18 cellular contexts compared by ENCODE assay signal in the genomic region with DNA sequence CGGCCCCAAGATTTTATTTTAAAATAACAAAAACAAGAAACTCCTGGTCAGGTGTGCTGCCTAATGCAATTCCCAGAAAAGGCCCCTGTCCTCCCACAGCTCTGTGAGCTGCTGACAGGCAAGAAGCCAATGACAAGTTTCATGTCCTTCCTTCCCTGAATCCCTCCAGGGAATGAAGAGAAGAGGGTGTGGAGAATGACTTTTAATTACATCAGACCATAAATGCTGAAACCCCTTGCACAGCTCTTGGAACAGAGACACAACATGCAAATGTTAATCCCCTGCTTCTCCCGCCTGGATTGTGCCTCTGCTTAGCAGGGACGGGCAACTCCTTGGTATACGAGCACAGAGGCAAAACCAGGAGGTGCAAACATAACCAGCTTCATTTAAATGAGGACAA.
DNase-seq lines count a peak whose midpoint lies in the region; TF ChIP-seq lines count a peak whose summit lies in the region.
"Had no signal": no experiment of that assay in that cellular context is flagged by ENCODE, and none has a peak within 500 bp of the region (broad histone marks: within the 10 kb centered on the region; RNA-seq: fewer than 3 reads in every experiment).

No MANE protein-coding gene starts in this region.

- H3K36me3 ChIP-seq in breast epithelium (no peaks in the 10 kb centered on the region), esophagus squamous epithelium (no peaks in the 10 kb centered on the region), suprapubic skin (no peaks in the 10 kb centered on the region), MG63 (no peaks in the 10 kb centered on the region)

- no peak overlapping the region for H3K4me3 Mint-ChIP-seq in type B pancreatic cell
- H3K4me3 Mint-ChIP-seq: B cell; CD4-positive, CD25-positive, alpha-beta regulatory T cell; HFFc6 had no signal

- H3K4me1 Mint-ChIP-seq in type B pancreatic cell (ENCODE audit: unreplicated experiment), result peaks cover 36% of the 10 kb centered on the region
- H3K4me1 Mint-ChIP-seq: B cell; CD4-positive, CD25-positive, alpha-beta regulatory T cell had no signal

- TF ChIP-seq EP300 in suprapubic skin (IDR thresholded peaks at IDR 0.05), result no peak

- intact Hi-C loops in breast epithelium (cut with DNase I; ENCODE audit: low total_unique reads) (no loop called here), esophagus squamous epithelium (cut with DNase I) (no loop called here)

- H3K9me3 Mint-ChIP-seq in type B pancreatic cell, result peaks cover 6% of the 10 kb centered on the region
- H3K9me3 Mint-ChIP-seq: HFFc6 had no signal

- H3K36me3 Mint-ChIP-seq in type B pancreatic cell, result no peaks in the 10 kb centered on the region
- H3K36me3 Mint-ChIP-seq: CD4-positive, CD25-positive, alpha-beta regulatory T cell had no signal

- no peak for TF ChIP-seq POLR2A in breast epithelium (IDR thresholded peaks at IDR 0.05)
- peak in 1 of 4 donors; percentile 28 for TF ChIP-seq POLR2A in esophagus squamous epithelium (IDR thresholded peaks at IDR 0.05)
- no peak for TF ChIP-seq POLR2A in suprapubic skin (IDR thresholded peaks at IDR 0.05)

- no peak overlapping the region for H3K27ac Mint-ChIP-seq in type B pancreatic cell
- H3K27ac Mint-ChIP-seq: B cell; CD4-positive, CD25-positive, alpha-beta regulatory T cell; HFFc6 had no signal

- H3K27ac ChIP-seq in breast epithelium (peak overlapping the region; percentile 73 to 77), esophagus squamous epithelium (peak overlapping the region; percentile 64 to 83 (median 72)), suprapubic skin (peak overlapping the region; percentile 50)
- H3K27ac ChIP-seq: SK-N-MC had no signal

- H3K4me3 ChIP-seq in breast epithelium (peak overlapping the region in 1 of 3 donors; percentile 16), esophagus squamous epithelium (no peak overlapping the region), suprapubic skin (no peak overlapping the region), MG63 (no peak overlapping the region)

- TF ChIP-seq CTCF in breast epithelium (IDR thresholded peaks at IDR 0.05), result no peak
- TF ChIP-seq CTCF in esophagus squamous epithelium (IDR thresholded peaks at IDR 0.05), result no peak
- no peak for TF ChIP-seq CTCF in suprapubic skin (IDR thresholded peaks at IDR 0.05)
- TF ChIP-seq CTCF in type B pancreatic cell (conservative IDR thresholded peaks at IDR 0.05), result no peak

- H3K4me1 ChIP-seq in breast epithelium (no peaks in the 10 kb centered on the region), esophagus squamous epithelium (peaks cover 9 to 57% (median 12%) of the 10 kb centered on the region in 3 donors), suprapubic skin (peaks cover 34% of the 10 kb centered on the region)

- no peaks in the 10 kb centered on the region for H3K27me3 ChIP-seq in breast epithelium
- H3K27me3 ChIP-seq in esophagus squamous epithelium, result no peaks in the 10 kb centered on the region
- no peaks in the 10 kb centered on the region for H3K27me3 ChIP-seq in suprapubic skin
- no peaks in the 10 kb centered on the region for H3K27me3 ChIP-seq in MG63

- no peaks in the 10 kb centered on the region for H3K27me3 Mint-ChIP-seq in type B pancreatic cell

- H3K9me3 ChIP-seq in breast epithelium, result no peaks in the 10 kb centered on the region
- H3K9me3 ChIP-seq in esophagus squamous epithelium, result no peaks in the 10 kb centered on the region
- H3K9me3 ChIP-seq in suprapubic skin, result no peaks in the 10 kb centered on the region
- H3K9me3 ChIP-seq in MG63, result no peaks in the 10 kb centered on the region
- H3K9me3 ChIP-seq: Caco-2 had no signal

- WGBS in esophagus squamous epithelium, 2 donors, result 52 to 56% methylated on average over 4 of the region's 4 CpGs
- WGBS in suprapubic skin, result 32% methylated on average over 4 of the region's 4 CpGs

- DNase-seq in NCI-H526 treated with DMSO at 0.1 percent for 48 hours (lab: John Stamatoyannopoulos, UW) (peak; percentile 56), breast epithelium (ENCODE audit: low spot score in 2 of 2) (peak in 1 of 2 donors; percentile 38), esophagus squamous epithelium (lab: John Stamatoyannopoulos, UW) (no peak), suprapubic skin (ENCODE audit: low spot score in 2 of 2) (no peak), NCI-H1417 (lab: John Stamatoyannopoulos, UW) (no peak), MG63 (no peak), type B pancreatic cell (ENCODE audit: extremely low spot score, unreplicated experiment) (no peak)
- DNase-seq: Caco-2; CD4-positive, CD25-positive, alpha-beta regulatory T cell; DMS153; HFFc6; MM.1S; NCI-H1092 treated with DMSO at 0.1 percent for 48 hours; NCI-H1694 treated with DMSO at 0.1 percent for 48 hours; NCI-H2107; NCI-H748 treated with DMSO at 0.1 percent for 48 hours had no signal
